ENCODE assay signal across 1 cellular context in the genomic region with DNA sequence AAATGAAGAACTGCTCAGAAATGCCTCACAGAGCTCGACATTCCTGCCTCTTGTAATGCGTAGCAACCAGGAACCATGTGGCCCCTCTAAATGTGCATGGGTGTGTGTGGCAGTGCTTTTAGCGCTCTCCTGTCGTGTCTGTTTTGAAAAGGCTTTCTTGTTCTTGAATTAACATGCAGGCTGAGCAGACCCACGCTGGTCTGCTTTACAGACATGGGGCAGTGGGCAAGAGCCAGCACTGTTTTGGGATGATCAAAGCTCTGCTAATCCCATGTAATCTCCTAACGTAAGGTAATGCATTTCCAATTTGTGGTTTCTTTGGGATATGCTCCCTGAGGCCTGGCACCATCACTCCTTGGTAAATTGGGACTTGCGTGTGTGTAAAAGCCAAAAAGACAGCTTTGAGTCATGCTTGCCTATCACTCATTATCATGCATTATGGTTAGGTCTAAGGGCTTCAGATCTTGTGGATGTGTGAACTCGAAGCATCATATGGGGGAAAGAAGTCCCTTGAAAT.
TF ChIP-seq lines count a peak whose summit lies in the region.

No MANE protein-coding gene starts in this region.

TF ChIP-seq in GM23338, 12 proteins besides CTCF, POLR2A, EP300 and RAD21:
- TF ChIP-seq, protein P1, sequence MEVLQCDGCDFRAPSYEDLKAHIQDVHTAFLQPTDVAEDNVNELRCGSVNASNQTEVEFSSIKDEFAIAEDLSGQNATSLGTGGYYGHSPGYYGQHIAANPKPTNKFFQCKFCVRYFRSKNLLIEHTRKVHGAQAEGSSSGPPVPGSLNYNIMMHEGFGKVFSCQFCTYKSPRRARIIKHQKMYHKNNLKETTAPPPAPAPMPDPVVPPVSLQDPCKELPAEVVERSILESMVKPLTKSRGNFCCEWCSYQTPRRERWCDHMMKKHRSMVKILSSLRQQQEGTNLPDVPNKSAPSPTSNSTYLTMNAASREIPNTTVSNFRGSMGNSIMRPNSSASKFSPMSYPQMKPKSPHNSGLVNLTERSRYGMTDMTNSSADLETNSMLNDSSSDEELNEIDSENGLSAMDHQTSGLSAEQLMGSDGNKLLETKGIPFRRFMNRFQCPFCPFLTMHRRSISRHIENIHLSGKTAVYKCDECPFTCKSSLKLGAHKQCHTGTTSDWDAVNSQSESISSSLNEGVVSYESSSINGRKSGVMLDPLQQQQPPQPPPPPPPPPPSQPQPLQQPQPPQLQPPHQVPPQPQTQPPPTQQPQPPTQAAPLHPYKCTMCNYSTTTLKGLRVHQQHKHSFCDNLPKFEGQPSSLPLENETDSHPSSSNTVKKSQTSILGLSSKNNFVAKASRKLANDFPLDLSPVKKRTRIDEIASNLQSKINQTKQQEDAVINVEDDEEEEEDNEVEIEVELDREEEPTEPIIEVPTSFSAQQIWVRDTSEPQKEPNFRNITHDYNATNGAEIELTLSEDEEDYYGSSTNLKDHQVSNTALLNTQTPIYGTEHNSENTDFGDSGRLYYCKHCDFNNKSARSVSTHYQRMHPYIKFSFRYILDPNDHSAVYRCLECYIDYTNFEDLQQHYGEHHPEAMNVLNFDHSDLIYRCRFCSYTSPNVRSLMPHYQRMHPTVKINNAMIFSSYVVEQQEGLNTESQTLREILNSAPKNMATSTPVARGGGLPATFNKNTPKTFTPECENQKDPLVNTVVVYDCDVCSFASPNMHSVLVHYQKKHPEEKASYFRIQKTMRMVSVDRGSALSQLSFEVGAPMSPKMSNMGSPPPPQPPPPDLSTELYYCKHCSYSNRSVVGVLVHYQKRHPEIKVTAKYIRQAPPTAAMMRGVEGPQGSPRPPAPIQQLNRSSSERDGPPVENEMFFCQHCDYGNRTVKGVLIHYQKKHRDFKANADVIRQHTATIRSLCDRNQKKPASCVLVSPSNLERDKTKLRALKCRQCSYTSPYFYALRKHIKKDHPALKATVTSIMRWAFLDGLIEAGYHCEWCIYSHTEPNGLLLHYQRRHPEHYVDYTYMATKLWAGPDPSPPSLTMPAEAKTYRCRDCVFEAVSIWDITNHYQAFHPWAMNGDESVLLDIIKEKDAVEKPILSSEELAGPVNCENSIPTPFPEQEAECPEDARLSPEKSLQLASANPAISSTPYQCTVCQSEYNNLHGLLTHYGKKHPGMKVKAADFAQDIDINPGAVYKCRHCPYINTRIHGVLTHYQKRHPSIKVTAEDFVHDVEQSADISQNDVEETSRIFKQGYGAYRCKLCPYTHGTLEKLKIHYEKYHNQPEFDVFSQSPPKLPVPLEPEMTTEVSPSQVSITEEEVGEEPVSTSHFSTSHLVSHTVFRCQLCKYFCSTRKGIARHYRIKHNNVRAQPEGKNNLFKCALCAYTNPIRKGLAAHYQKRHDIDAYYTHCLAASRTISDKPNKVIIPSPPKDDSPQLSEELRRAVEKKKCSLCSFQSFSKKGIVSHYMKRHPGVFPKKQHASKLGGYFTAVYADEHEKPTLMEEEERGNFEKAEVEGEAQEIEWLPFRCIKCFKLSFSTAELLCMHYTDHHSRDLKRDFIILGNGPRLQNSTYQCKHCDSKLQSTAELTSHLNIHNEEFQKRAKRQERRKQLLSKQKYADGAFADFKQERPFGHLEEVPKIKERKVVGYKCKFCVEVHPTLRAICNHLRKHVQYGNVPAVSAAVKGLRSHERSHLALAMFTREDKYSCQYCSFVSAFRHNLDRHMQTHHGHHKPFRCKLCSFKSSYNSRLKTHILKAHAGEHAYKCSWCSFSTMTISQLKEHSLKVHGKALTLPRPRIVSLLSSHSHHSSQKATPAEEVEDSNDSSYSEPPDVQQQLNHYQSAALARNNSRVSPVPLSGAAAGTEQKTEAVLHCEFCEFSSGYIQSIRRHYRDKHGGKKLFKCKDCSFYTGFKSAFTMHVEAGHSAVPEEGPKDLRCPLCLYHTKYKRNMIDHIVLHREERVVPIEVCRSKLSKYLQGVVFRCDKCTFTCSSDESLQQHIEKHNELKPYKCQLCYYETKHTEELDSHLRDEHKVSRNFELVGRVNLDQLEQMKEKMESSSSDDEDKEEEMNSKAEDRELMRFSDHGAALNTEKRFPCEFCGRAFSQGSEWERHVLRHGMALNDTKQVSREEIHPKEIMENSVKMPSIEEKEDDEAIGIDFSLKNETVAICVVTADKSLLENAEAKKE (CRISPR knock-in tag; IDR thresholded peaks at IDR 0.05) = peak; percentile 45; the same call in 1 of the 2 replicates
- no peak for TF ChIP-seq STAT1 (IDR thresholded peaks at IDR 0.05; ENCODE audit: unreplicated experiment)
